In genomic region chr5:116759860-116760644, GRCh38 we compare ENCODE assay signal across 1 cellular context.
TF ChIP-seq lines count a peak whose summit lies in the region.

No MANE protein-coding gene starts in this region.

TF ChIP-seq in HepG2, 621 proteins besides CTCF, POLR2A, EP300 and RAD21 (continued from another document):
- TF ChIP-seq STAT6 (CRISPR knock-in tag; IDR thresholded peaks at IDR 0.05; ENCODE audit: borderline replicate concordance) (no peak), RXRB (CRISPR knock-in tag; IDR thresholded peaks at IDR 0.05; ENCODE audit: borderline replicate concordance) (0 out of 2 replicates have a peak, but pooled peaks have one; percentile 12), NR2F1 (CRISPR knock-in tag; IDR thresholded peaks at IDR 0.05) (peak; percentile 38 to 49; a peak in 2 of 4 replicates), ZXDC (CRISPR knock-in tag; IDR thresholded peaks at IDR 0.05) (no peak)
